ENCODE assay signal across 9 cellular contexts in the genomic region with DNA sequence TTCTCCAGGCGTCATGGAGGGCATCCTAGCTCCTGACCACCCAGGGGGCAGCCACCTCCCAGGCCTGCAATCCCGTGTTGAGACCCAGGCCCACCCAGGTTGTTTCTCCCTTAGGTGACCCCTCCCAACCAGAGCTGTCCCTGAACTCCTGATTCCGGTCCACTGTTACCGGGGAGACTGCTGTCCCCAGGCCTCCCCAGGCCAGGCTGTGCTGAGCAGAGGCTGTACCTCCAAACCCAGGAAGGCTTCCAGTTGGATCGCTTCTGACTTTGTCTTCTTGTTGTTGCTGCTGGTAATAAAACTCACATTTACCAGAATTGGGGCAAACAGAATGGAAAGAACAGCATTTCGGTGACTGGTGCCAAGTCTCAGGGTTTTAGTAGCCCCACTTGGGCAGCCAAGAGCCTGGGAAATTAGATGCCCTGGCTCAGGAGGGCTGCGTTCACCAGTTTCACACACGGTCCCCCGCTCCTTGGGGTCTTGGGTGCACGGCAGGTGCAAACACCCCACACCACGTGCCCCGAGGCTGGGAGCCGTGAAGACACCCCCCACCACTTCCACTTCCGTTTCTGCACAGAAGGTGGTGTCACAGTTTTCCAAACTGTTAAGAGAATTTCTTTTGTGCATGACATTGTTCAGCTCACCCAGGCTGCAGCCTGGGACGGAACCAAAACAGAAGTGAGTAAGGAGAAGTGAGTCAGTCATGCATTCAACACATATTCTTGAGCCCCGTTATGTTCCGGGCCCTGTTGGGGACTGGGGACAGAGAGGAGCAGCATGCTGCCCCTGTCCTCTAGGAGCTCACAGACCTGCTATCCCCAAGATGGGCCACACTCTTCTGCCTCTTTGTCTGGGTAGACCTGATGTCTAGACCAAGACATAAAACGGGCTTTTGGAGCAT. TPM values are rescaled to one million over a fixed set of nuclear protein-coding genes. Genes with fewer than 3 reads are reported as not detected.
DNase-seq lines count a peak whose midpoint lies in the region; ATAC-seq and TF ChIP-seq lines count a peak whose summit lies in the region.
"Had no signal": no experiment of that assay in that cellular context is flagged by ENCODE, and none has a peak within 500 bp of the region (broad histone marks: within the 10 kb centered on the region; RNA-seq: fewer than 3 reads in every experiment).

No MANE protein-coding gene starts in this region.

- peaks cover 67 to 86% of the 10 kb centered on the region in 2 donors for H3K27me3 Mint-ChIP-seq in natural killer cell (ENCODE audit: low read depth in 2 of 2)

- no peak overlapping the region for H3K4me3 Mint-ChIP-seq in natural killer cell

- H3K36me3 Mint-ChIP-seq in natural killer cell = no peaks in the 10 kb centered on the region

- H3K9me3 Mint-ChIP-seq in natural killer cell = no peaks in the 10 kb centered on the region

- DNase-seq in activated CD8-positive, alpha-beta memory T cell treated with anti-CD3 and anti-CD28 coated beads for 24 hours = peak; percentile 71
- no peak for DNase-seq in natural killer cell
- DNase-seq in SK-N-DZ (ENCODE audit: low spot score) = no peak
- DNase-seq in SKM-1 (lab: John Stamatoyannopoulos, UW; ENCODE audit: unreplicated experiment) = no peak
- no peak for DNase-seq in NCI-H187 (lab: John Stamatoyannopoulos, UW)
- DNase-seq: NCI-H1930 had no signal

- intact Hi-C loops in natural killer cell (cut with micrococcal nuclease) = no loop called here

- no peak for TF ChIP-seq CTCF in natural killer cell (IDR thresholded peaks at IDR 0.05)

- peaks cover 9 to 25% of the 10 kb centered on the region in 2 donors for H3K4me1 Mint-ChIP-seq in natural killer cell

- H3K27ac Mint-ChIP-seq in natural killer cell = no peak overlapping the region

- ATAC-seq in GM18498 (IDR thresholded peaks at IDR 0.05; ENCODE audit: unreplicated experiment) = peak; percentile 48
- peak; percentile 62 for ATAC-seq in HG02610 (IDR thresholded peaks at IDR 0.05; ENCODE audit: unreplicated experiment)
- peak in 2 of 3 donors; percentile 58 to 74 for ATAC-seq in natural killer cell
- no peak for ATAC-seq in GM21825 (IDR thresholded peaks at IDR 0.05; ENCODE audit: unreplicated experiment)

RNA-seq across cellular contexts. Expression of a gene that starts 29.4 kb away (rescaled TPM):
- 10 to 100 TPM in 1 of 3 donors, 1 to 10 TPM in 2; 4.7 to 36.3 (median 5.1) TPM for total RNA-seq in natural killer cell
- 94.1 and 96.8 TPM in 2 replicates for polyA plus RNA-seq in SK-N-DZ (2014; cell fraction: cytosol; rRNA removed)
- polyA plus RNA-seq in SK-N-DZ (2014; cell fraction: nucleus; rRNA removed) = 45.4 and 55.7 TPM in 2 replicates

RNA-seq across cellular contexts. Expression of a gene that starts 30.9 kb away (rescaled TPM):
- 1 to 10 TPM in 1 of 3 donors, under 1 TPM in 2; 0.09 to 1.1 (median 0.40) TPM for total RNA-seq in natural killer cell
- not detected in 2 replicates for polyA plus RNA-seq in SK-N-DZ (2014; cell fraction: cytosol; rRNA removed)
- polyA plus RNA-seq in SK-N-DZ (2014; cell fraction: nucleus; rRNA removed) = not detected in 2 replicates
